ENCODE assay signal across 8 cellular contexts in genomic region chr11:72848846-72849466, GRCh38. TPM values are rescaled to one million over a fixed set of nuclear protein-coding genes. Genes with fewer than 3 reads are reported as not detected.
DNase-seq lines count a peak whose midpoint lies in the region; TF ChIP-seq lines count a peak whose summit lies in the region.

No MANE protein-coding gene starts in this region.

- no peak for TF ChIP-seq POLR2A in suprapubic skin (IDR thresholded peaks at IDR 0.05)

- H3K27ac ChIP-seq in cardiac muscle cell (no peak overlapping the region), suprapubic skin (no peak overlapping the region)

- H3K4me3 Mint-ChIP-seq in activated naive CD4-positive, alpha-beta T cell treated with anti-CD3 and anti-CD28 coated beads for 36 hours = no peak overlapping the region

- TF ChIP-seq EP300 in suprapubic skin (IDR thresholded peaks at IDR 0.05) = no peak

- H3K27me3 ChIP-seq in cardiac muscle cell (no peaks in the 10 kb centered on the region), suprapubic skin (no peaks in the 10 kb centered on the region)

- CTCF ChIA-PET in activated naive CD4-positive, alpha-beta T cell treated with anti-CD3 and anti-CD28 coated beads for 36 hours (lab: Charles Lee) = interaction anchor here (0.8 to 1.4 kb wide), 2 partner anchors 25 to 328 kb away, joined by 3 to 4 read pairs; no protein-coding TSS in a partner anchor

- no peaks in the 10 kb centered on the region for H3K9me3 Mint-ChIP-seq in activated naive CD4-positive, alpha-beta T cell treated with anti-CD3 and anti-CD28 coated beads for 36 hours

- H3K36me3 Mint-ChIP-seq in activated naive CD4-positive, alpha-beta T cell treated with anti-CD3 and anti-CD28 coated beads for 36 hours (ENCODE audit: low read depth) = peaks cover 1% of the 10 kb centered on the region

- H3K9me3 ChIP-seq in cardiac muscle cell (ENCODE audit: low read depth) (no peaks in the 10 kb centered on the region), suprapubic skin (no peaks in the 10 kb centered on the region)

- no peaks in the 10 kb centered on the region for H3K27me3 Mint-ChIP-seq in activated naive CD4-positive, alpha-beta T cell treated with anti-CD3 and anti-CD28 coated beads for 36 hours (ENCODE audit: low read depth)

- DNase-seq in cardiac muscle cell (ENCODE audit: low read depth in 1 of 2, low spot score in 1 of 2) (peak; percentile 48 to 51), cardiac septum (ENCODE audit: low spot score) (no peak), NCI-H2196 treated with DMSO at 0.1 percent for 48 hours (lab: John Stamatoyannopoulos, UW; ENCODE audit: unreplicated experiment) (peak; percentile 15), iPS-NIHi7 (ENCODE audit: extremely low spot score) (peak; percentile 80), suprapubic skin (ENCODE audit: low spot score in 2 of 2) (no peak), cerebellar nuclear complex (lab: John Stamatoyannopoulos, UW) (no peak), NK-92 (lab: John Stamatoyannopoulos, UW; ENCODE audit: unreplicated experiment) (no peak)
- DNase-seq in activated naive CD4-positive, alpha-beta T cell treated with anti-CD3 and anti-CD28 coated beads for 36 hours = peak; percentile 66

- intact Hi-C loops in cardiac septum (cut with DNase I) = no loop called here
- intact Hi-C loops in activated naive CD4-positive, alpha-beta T cell treated with anti-CD3 and anti-CD28 coated beads for 36 hours (cut with micrococcal nuclease) = loop anchor here (2.0 kb wide), 1 partner anchor 34 kb away; the partner anchor contains the start of gene ATG16L2

- TF ChIP-seq CTCF in cardiac muscle cell (IDR thresholded peaks at IDR 0.05; ENCODE audit: low read depth, low read length) (peak; percentile 64), suprapubic skin (IDR thresholded peaks at IDR 0.05) (peak; percentile 30 to 69)

- H3K4me1 Mint-ChIP-seq in activated naive CD4-positive, alpha-beta T cell treated with anti-CD3 and anti-CD28 coated beads for 36 hours (ENCODE audit: low read depth) = peaks cover 6% of the 10 kb centered on the region

- peaks cover 3% of the 10 kb centered on the region for H3K36me3 ChIP-seq in cardiac muscle cell
- H3K36me3 ChIP-seq in suprapubic skin = no peaks in the 10 kb centered on the region

- H3K4me1 ChIP-seq in cardiac muscle cell (ENCODE audit: low read depth) (peaks cover 3% of the 10 kb centered on the region), suprapubic skin (no peaks in the 10 kb centered on the region)

- H3K27ac Mint-ChIP-seq in activated naive CD4-positive, alpha-beta T cell treated with anti-CD3 and anti-CD28 coated beads for 36 hours = peak overlapping the region; percentile 15

- WGBS in suprapubic skin = 70% methylated on average over 6 of the region's 6 CpGs

- no peak overlapping the region for H3K4me3 ChIP-seq in cardiac muscle cell
- no peak overlapping the region for H3K4me3 ChIP-seq in suprapubic skin

RNA-seq across cellular contexts. Expression of gene ATG16L2, which starts 34.7 kb away (rescaled TPM):
- total RNA-seq in cardiac muscle cell (16.7 and 66.8 TPM in 2 replicates), cardiac septum (21.4 TPM), suprapubic skin (100 to 1,000 TPM in 2 of 4 donors, 10 to 100 TPM in 2; 81.9 to 231 (median 111) TPM)
- polyA plus RNA-seq in cardiac muscle cell = 47.8 and 80.4 TPM in 2 replicates
- total RNA-seq in activated naive CD4-positive, alpha-beta T cell treated with anti-CD3 and anti-CD28 coated beads for 36 hours = 100 to 1,000 TPM; 105 to 114 TPM

RNA-seq across cellular contexts. Expression of gene STARD10, which starts 55.1 kb away (rescaled TPM):
- 66.2 and 101 TPM in 2 replicates for total RNA-seq in cardiac muscle cell
- polyA plus RNA-seq in cardiac muscle cell = 91.4 and 139 TPM in 2 replicates
- total RNA-seq in cardiac septum = 45.2 TPM
- 10 to 100 TPM; 11.9 to 12.0 TPM for total RNA-seq in activated naive CD4-positive, alpha-beta T cell treated with anti-CD3 and anti-CD28 coated beads for 36 hours
- total RNA-seq in suprapubic skin = 10 to 100 TPM; 76.3 to 83.0 (median 79.4) TPM

Comparison
In these comparisons a context has a peak if more than half of its experiments do, and no peak if none do; other contexts are left out.
1. DNase-seq: peak in cardiac muscle cell (2 of 2), NCI-H2196 treated with DMSO at 0.1 percent for 48 hours (single experiment), activated naive CD4-positive, alpha-beta T cell treated with anti-CD3 and anti-CD28 coated beads for 36 hours (single experiment) and iPS-NIHi7 (single experiment); none in cardiac septum (single experiment), suprapubic skin (0 of 2), cerebellar nuclear complex (0 of 2) and NK-92 (single experiment).